Comparison of ENCODE assay signal across 8 cellular contexts in genomic region chr19:58386576-58387337, GRCh38. TPM values are rescaled to one million over a fixed set of nuclear protein-coding genes. Genes with fewer than 3 reads are reported as not detected.
DNase-seq lines count a peak whose midpoint lies in the region; ATAC-seq and TF ChIP-seq lines count a peak whose summit lies in the region.

TSS of gene RPS5 (plus strand) at chr19:58387269. CDS start at chr19:58388138, 869 bp downstream.

- no peak within 1 kb of the TSS for H4K5ac ChIP-seq in mesendoderm (ENCODE audit: low read length)

- H3K9ac ChIP-seq in NT2/D1 (ENCODE audit: insufficient read length, low read depth) (peak within 1 kb of the TSS; percentile 99), endodermal cell (ENCODE audit: extremely low read depth, low read length, poor library complexity, severe bottlenecking) (peak within 1 kb of the TSS; percentile 91), mesendoderm (ENCODE audit: low read length) (peak within 1 kb of the TSS; percentile 92)

- H3K9me3 ChIP-seq in NT2/D1 (ENCODE audit: insufficient read depth, low read length): no peaks in the 10 kb centered on the region
- H3K9me3 ChIP-seq in endodermal cell (ENCODE audit: control insufficient read depth, low read length): no peaks in the 10 kb centered on the region

- H3K4me3 ChIP-seq in NT2/D1 (ENCODE audit: insufficient read length, low read depth): peak within 1 kb of the TSS; percentile 91
- H3K4me3 ChIP-seq in endodermal cell (ENCODE audit: low read length): peak within 1 kb of the TSS; percentile 99
- H3K4me3 ChIP-seq in mesendoderm (ENCODE audit: low read length): peak within 1 kb of the TSS; percentile 78

- peak within 1 kb of the TSS; percentile 98 for H3K4me3 Mint-ChIP-seq in activated CD8-positive, alpha-beta memory T cell treated with anti-CD3 and anti-CD28 coated beads, Interleukin-2, amount 10 ng/mL, durations not matched to agents 7 days and 5 days
- H3K4me3 Mint-ChIP-seq in endodermal cell: peak within 1 kb of the TSS; percentile 96

- no peak within 1 kb of the TSS for H4K8ac ChIP-seq in mesendoderm (ENCODE audit: low read depth, low read length)

- no peak for TF ChIP-seq CTCF in endodermal cell (conservative IDR thresholded peaks at IDR 0.05)

- WGBS in endodermal cell (ENCODE audit: insufficient coverage in 1 of 2, insufficient read length in 1 of 2), 2 experiments: 0 to 1% methylated on average over 37 to 64 of the region's 64 CpGs
- no CpG with 5 or more reads among the region's 64 CpGs for WGBS in mesendoderm (ENCODE audit: extremely low coverage, insufficient coverage, low lambda C conversion rate)

- H2BK15ac ChIP-seq in mesendoderm (replicated peaks; ENCODE audit: low read depth): no peak within 1 kb of the TSS

- peak within 1 kb of the TSS; percentile 96 for H3K27ac Mint-ChIP-seq in activated CD8-positive, alpha-beta memory T cell treated with anti-CD3 and anti-CD28 coated beads, Interleukin-2, amount 10 ng/mL, durations not matched to agents 7 days and 5 days
- H3K27ac Mint-ChIP-seq in endodermal cell: peak within 1 kb of the TSS; percentile 97

- DNase-seq in COR-L47 (lab: John Stamatoyannopoulos, UW) (peak; percentile 98), HUDEP-2 (lab: John Stamatoyannopoulos, UW; ENCODE audit: unreplicated experiment in 76 of 76) (peak in 75 of 76 experiments; percentile 91 to 100 (median 98)), NT2/D1 (ENCODE audit: low read depth, low spot score) (peak; percentile 90), endodermal cell (peak; percentile 97), mesendoderm (peak; percentile 99)
- peak; percentile 98 for DNase-seq in activated CD8-positive, alpha-beta memory T cell treated with anti-CD3 and anti-CD28 coated beads, Interleukin-2, amount 10 ng/mL, durations not matched to agents 7 days and 5 days
- DNase-seq in stimulated activated CD8-positive, alpha-beta memory T cell treated with anti-CD3 and anti-CD28 coated beads, Interleukin-15, amount 100 ng/mL, for 1 hour (ENCODE audit: low read depth): peak; percentile 92

- peak within 1 kb of the TSS; percentile 98 for H3K27ac ChIP-seq in endodermal cell (ENCODE audit: low read depth, low read length)
- peak within 1 kb of the TSS; percentile 87 for H3K27ac ChIP-seq in mesendoderm (ENCODE audit: low read depth, low read length)

- peak within 1 kb of the TSS; percentile 98 for H3K56ac ChIP-seq in mesendoderm (ENCODE audit: low read length)

- H3K4me1 ChIP-seq in NT2/D1 (ENCODE audit: insufficient read depth, insufficient read length) (peaks cover 5% of the 10 kb centered on the region), endodermal cell (ENCODE audit: control insufficient read depth, insufficient read depth, low read length) (peaks cover 13% of the 10 kb centered on the region), mesendoderm (ENCODE audit: control insufficient read depth, low read depth, low read length) (peaks cover 6% of the 10 kb centered on the region)

- peak within 1 kb of the TSS; percentile 94 for H3K4ac ChIP-seq in mesendoderm (ENCODE audit: low read depth, low read length)

- peaks cover 24% of the 10 kb centered on the region for H3K36me3 Mint-ChIP-seq in activated CD8-positive, alpha-beta memory T cell treated with anti-CD3 and anti-CD28 coated beads, Interleukin-2, amount 10 ng/mL, durations not matched to agents 7 days and 5 days
- peaks cover 27% of the 10 kb centered on the region for H3K36me3 Mint-ChIP-seq in endodermal cell (ENCODE audit: low read depth)

- H3K36me3 ChIP-seq in NT2/D1 (ENCODE audit: insufficient read depth, insufficient read length, low read length) (peaks cover 38% of the 10 kb centered on the region), endodermal cell (ENCODE audit: control insufficient read depth, insufficient read depth, low read length) (peaks cover 36% of the 10 kb centered on the region), mesendoderm (ENCODE audit: control insufficient read depth, insufficient read depth, low read length) (peaks cover 9% of the 10 kb centered on the region)

- H3K27me3 ChIP-seq in NT2/D1 (ENCODE audit: insufficient read depth, insufficient read length): no peaks in the 10 kb centered on the region
- no peaks in the 10 kb centered on the region for H3K27me3 ChIP-seq in endodermal cell (ENCODE audit: control insufficient read depth, insufficient read depth, low read length, poor library complexity, severe bottlenecking)
- H3K27me3 ChIP-seq in mesendoderm (ENCODE audit: insufficient read depth, low read length, poor library complexity): no peaks in the 10 kb centered on the region

- peaks cover 10% of the 10 kb centered on the region for H3K79me1 ChIP-seq in mesendoderm (ENCODE audit: low read length)

- no peak within 1 kb of the TSS for H2AK5ac ChIP-seq in mesendoderm (ENCODE audit: low read length)

- H3K4me2 ChIP-seq in mesendoderm (ENCODE audit: low read length): peak within 1 kb of the TSS; percentile 49

- peaks cover 27% of the 10 kb centered on the region for H3K79me2 ChIP-seq in mesendoderm (ENCODE audit: control insufficient read depth, insufficient read depth, low read length)

- CTCF ChIA-PET in activated CD8-positive, alpha-beta memory T cell treated with anti-CD3 and anti-CD28 coated beads, Interleukin-2, amount 10 ng/mL, durations not matched to agents 7 days and 5 days (lab: Charles Lee): interaction anchor here (1.1 to 1.5 kb wide), 2 partner anchors 13 to 133 kb away, joined by 5 to 6 read pairs; partner anchors contain the start of gene ZBTB45

- no peaks in the 10 kb centered on the region for H3K9me3 Mint-ChIP-seq in activated CD8-positive, alpha-beta memory T cell treated with anti-CD3 and anti-CD28 coated beads, Interleukin-2, amount 10 ng/mL, durations not matched to agents 7 days and 5 days (ENCODE audit: low read depth)
- no peaks in the 10 kb centered on the region for H3K9me3 Mint-ChIP-seq in endodermal cell

- peaks cover 47% of the 10 kb centered on the region for H3K4me1 Mint-ChIP-seq in activated CD8-positive, alpha-beta memory T cell treated with anti-CD3 and anti-CD28 coated beads, Interleukin-2, amount 10 ng/mL, durations not matched to agents 7 days and 5 days
- H3K4me1 Mint-ChIP-seq in endodermal cell: peaks cover 18% of the 10 kb centered on the region

- peak within 1 kb of the TSS; percentile 51 for H3K18ac ChIP-seq in mesendoderm (ENCODE audit: low read length)

- H2BK120ac ChIP-seq in mesendoderm (ENCODE audit: low read depth, low read length): no peak within 1 kb of the TSS

- H3K23ac ChIP-seq in mesendoderm (ENCODE audit: low read length): peak within 1 kb of the TSS; percentile 52

- H2BK5ac ChIP-seq in mesendoderm (ENCODE audit: low read length): peak within 1 kb of the TSS; percentile 87

- ATAC-seq in GM21381 (IDR thresholded peaks at IDR 0.05; ENCODE audit: unreplicated experiment): peak; percentile 80
- peak; percentile 87 for ATAC-seq in activated CD8-positive, alpha-beta memory T cell treated with anti-CD3 and anti-CD28 coated beads, Interleukin-2, amount 10 ng/mL, durations not matched to agents 7 days and 5 days

- H3K27me3 Mint-ChIP-seq in activated CD8-positive, alpha-beta memory T cell treated with anti-CD3 and anti-CD28 coated beads, Interleukin-2, amount 10 ng/mL, durations not matched to agents 7 days and 5 days: no peaks in the 10 kb centered on the region
- no peaks in the 10 kb centered on the region for H3K27me3 Mint-ChIP-seq in endodermal cell (ENCODE audit: insufficient read depth)

RNA-seq across cellular contexts. Expression of gene RPS5, which starts in this region (rescaled TPM):
- 1,000 to 10,000 TPM in 1 of 2 experiments, 100 to 1,000 TPM in 1; 914 to 1,022 TPM for total RNA-seq in activated CD8-positive, alpha-beta memory T cell treated with anti-CD3 and anti-CD28 coated beads, Interleukin-2, amount 10 ng/mL, durations not matched to agents 7 days and 5 days
- 1,000 to 10,000 TPM in 1 of 2 donors, 100 to 1,000 TPM in 1; 896 to 1,039 TPM for total RNA-seq in endodermal cell
- polyA plus RNA-seq in endodermal cell (2013, experiment 1 of 2): 1,332 TPM
- polyA plus RNA-seq in endodermal cell (2013, experiment 2 of 2): 1,223 TPM
- 1,257 TPM for polyA plus RNA-seq in mesendoderm (2013, experiment 1 of 2)
- 1,274 TPM for polyA plus RNA-seq in mesendoderm (2013, experiment 2 of 2)

Comparison
In these comparisons a context has a peak if more than half of its experiments do, and no peak if none do; other contexts are left out.
1. Peak in every context shown above with its lines: DNase-seq, ATAC-seq, H3K4me3 ChIP-seq and H3K27ac ChIP-seq.